1 cellular context compared by ENCODE assay signal in genomic region chr17:60640503-60640902, GRCh38.
TF ChIP-seq lines count a peak whose summit lies in the region.

No MANE protein-coding gene starts in this region.

TF ChIP-seq in HepG2, 621 proteins besides CTCF, POLR2A, EP300 and RAD21 (continued from another document):
- TF ChIP-seq SIN3B (IDR thresholded peaks at IDR 0.05; ENCODE audit: low read length) (no peak), KLF11 (CRISPR knock-in tag; IDR thresholded peaks at IDR 0.05) (no peak), ZBTB21 (CRISPR knock-in tag; IDR thresholded peaks at IDR 0.05) (no peak), ZNF382 (CRISPR knock-in tag; IDR thresholded peaks at IDR 0.05; ENCODE audit: borderline replicate concordance) (no peak), KDM1A (CRISPR knock-in tag; IDR thresholded peaks at IDR 0.05) (no peak), HCFC1 (IDR thresholded peaks at IDR 0.05; ENCODE audit: low read depth, low read length) (no peak), ZNF101 (CRISPR knock-in tag; IDR thresholded peaks at IDR 0.05; ENCODE audit: borderline replicate concordance, low read depth) (no peak)
